In genomic region chr15:60344987-60345386, GRCh38 we compare ENCODE assay signal across 1 cellular context.
TF ChIP-seq lines count a peak whose summit lies in the region.

No MANE protein-coding gene starts in this region.

TF ChIP-seq in GM23338, 12 proteins besides CTCF, POLR2A, EP300 and RAD21 (continued from another document):
- TF ChIP-seq, protein P1, sequence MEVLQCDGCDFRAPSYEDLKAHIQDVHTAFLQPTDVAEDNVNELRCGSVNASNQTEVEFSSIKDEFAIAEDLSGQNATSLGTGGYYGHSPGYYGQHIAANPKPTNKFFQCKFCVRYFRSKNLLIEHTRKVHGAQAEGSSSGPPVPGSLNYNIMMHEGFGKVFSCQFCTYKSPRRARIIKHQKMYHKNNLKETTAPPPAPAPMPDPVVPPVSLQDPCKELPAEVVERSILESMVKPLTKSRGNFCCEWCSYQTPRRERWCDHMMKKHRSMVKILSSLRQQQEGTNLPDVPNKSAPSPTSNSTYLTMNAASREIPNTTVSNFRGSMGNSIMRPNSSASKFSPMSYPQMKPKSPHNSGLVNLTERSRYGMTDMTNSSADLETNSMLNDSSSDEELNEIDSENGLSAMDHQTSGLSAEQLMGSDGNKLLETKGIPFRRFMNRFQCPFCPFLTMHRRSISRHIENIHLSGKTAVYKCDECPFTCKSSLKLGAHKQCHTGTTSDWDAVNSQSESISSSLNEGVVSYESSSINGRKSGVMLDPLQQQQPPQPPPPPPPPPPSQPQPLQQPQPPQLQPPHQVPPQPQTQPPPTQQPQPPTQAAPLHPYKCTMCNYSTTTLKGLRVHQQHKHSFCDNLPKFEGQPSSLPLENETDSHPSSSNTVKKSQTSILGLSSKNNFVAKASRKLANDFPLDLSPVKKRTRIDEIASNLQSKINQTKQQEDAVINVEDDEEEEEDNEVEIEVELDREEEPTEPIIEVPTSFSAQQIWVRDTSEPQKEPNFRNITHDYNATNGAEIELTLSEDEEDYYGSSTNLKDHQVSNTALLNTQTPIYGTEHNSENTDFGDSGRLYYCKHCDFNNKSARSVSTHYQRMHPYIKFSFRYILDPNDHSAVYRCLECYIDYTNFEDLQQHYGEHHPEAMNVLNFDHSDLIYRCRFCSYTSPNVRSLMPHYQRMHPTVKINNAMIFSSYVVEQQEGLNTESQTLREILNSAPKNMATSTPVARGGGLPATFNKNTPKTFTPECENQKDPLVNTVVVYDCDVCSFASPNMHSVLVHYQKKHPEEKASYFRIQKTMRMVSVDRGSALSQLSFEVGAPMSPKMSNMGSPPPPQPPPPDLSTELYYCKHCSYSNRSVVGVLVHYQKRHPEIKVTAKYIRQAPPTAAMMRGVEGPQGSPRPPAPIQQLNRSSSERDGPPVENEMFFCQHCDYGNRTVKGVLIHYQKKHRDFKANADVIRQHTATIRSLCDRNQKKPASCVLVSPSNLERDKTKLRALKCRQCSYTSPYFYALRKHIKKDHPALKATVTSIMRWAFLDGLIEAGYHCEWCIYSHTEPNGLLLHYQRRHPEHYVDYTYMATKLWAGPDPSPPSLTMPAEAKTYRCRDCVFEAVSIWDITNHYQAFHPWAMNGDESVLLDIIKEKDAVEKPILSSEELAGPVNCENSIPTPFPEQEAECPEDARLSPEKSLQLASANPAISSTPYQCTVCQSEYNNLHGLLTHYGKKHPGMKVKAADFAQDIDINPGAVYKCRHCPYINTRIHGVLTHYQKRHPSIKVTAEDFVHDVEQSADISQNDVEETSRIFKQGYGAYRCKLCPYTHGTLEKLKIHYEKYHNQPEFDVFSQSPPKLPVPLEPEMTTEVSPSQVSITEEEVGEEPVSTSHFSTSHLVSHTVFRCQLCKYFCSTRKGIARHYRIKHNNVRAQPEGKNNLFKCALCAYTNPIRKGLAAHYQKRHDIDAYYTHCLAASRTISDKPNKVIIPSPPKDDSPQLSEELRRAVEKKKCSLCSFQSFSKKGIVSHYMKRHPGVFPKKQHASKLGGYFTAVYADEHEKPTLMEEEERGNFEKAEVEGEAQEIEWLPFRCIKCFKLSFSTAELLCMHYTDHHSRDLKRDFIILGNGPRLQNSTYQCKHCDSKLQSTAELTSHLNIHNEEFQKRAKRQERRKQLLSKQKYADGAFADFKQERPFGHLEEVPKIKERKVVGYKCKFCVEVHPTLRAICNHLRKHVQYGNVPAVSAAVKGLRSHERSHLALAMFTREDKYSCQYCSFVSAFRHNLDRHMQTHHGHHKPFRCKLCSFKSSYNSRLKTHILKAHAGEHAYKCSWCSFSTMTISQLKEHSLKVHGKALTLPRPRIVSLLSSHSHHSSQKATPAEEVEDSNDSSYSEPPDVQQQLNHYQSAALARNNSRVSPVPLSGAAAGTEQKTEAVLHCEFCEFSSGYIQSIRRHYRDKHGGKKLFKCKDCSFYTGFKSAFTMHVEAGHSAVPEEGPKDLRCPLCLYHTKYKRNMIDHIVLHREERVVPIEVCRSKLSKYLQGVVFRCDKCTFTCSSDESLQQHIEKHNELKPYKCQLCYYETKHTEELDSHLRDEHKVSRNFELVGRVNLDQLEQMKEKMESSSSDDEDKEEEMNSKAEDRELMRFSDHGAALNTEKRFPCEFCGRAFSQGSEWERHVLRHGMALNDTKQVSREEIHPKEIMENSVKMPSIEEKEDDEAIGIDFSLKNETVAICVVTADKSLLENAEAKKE (CRISPR knock-in tag; IDR thresholded peaks at IDR 0.05), result no peak
- TF ChIP-seq REST (IDR thresholded peaks at IDR 0.05; ENCODE audit: unreplicated experiment) (no peak), ZNF114 (CRISPR knock-in tag; IDR thresholded peaks at IDR 0.05) (no peak), CREB1 (CRISPR knock-in tag; IDR thresholded peaks at IDR 0.05; ENCODE audit: low read depth) (no peak), STAT1 (IDR thresholded peaks at IDR 0.05; ENCODE audit: unreplicated experiment) (no peak), JUNB (IDR thresholded peaks at IDR 0.05; ENCODE audit: unreplicated experiment) (no peak), POLR2AphosphoS5 (IDR thresholded peaks at IDR 0.05; ENCODE audit: low read depth) (no peak), NANOG (IDR thresholded peaks at IDR 0.05; ENCODE audit: borderline replicate concordance) (no peak)
